Comparison of ENCODE assay signal across 9 cellular contexts in genomic region chr10:71749396-71749795, GRCh38. TPM values are rescaled to one million over a fixed set of nuclear protein-coding genes. Genes with fewer than 3 reads are reported as not detected.
DNase-seq lines count a peak whose midpoint lies in the region; ATAC-seq and TF ChIP-seq lines count a peak whose summit lies in the region.
"Had no signal": no experiment of that assay in that cellular context is flagged by ENCODE, and none has a peak within 500 bp of the region (broad histone marks: within the 10 kb centered on the region; RNA-seq: fewer than 3 reads in every experiment).

No MANE protein-coding gene starts in this region.

- POLR2A ChIA-PET in RWPE1 (lab: Yijun Ruan, JAX; ENCODE audit: low non-redundant PET) = no interaction called here

- peak overlapping the region; percentile 87 for H3K27ac ChIP-seq in CD4-positive, CD25-positive, alpha-beta regulatory T cell (ENCODE audit: insufficient read depth, low read length, poor library complexity, severe bottlenecking)
- H3K27ac ChIP-seq in RWPE1 (peak overlapping the region; percentile 88; the same call in 1 of the 2 replicates), esophagus (ENCODE audit: low read depth in 2 of 2, low read length in 1 of 2) (peak overlapping the region; percentile 83 to 88), rectal smooth muscle tissue (ENCODE audit: low read depth, low read length) (peak overlapping the region; percentile 51)

- DNase-seq in CD4-positive, CD25-positive, alpha-beta regulatory T cell = no peak
- DNase-seq in RWPE1 (ENCODE audit: low spot score) (no peak), NK-92 (lab: John Stamatoyannopoulos, UW; ENCODE audit: unreplicated experiment) (no peak)
- no peak for DNase-seq in activated CD4-positive, CD25-positive, alpha-beta regulatory T cell treated with anti-CD3 and anti-CD28 coated beads, Interleukin-2, amount 50 U/mL, for 72 hours

- peak overlapping the region; percentile 79 to 89 (median 84) for H3K4me3 Mint-ChIP-seq in CD4-positive, CD25-positive, alpha-beta regulatory T cell

- CTCF ChIA-PET in RWPE1 (lab: Yijun Ruan, JAX) = interaction anchor here (0.6 to 1.0 kb wide), 4 partner anchors 7 to 119 kb away, joined by 3 to 4 read pairs (median 4); no protein-coding TSS in a partner anchor

- no peaks in the 10 kb centered on the region for H3K27me3 Mint-ChIP-seq in CD4-positive, CD25-positive, alpha-beta regulatory T cell

- no peaks in the 10 kb centered on the region for H3K27me3 ChIP-seq in CD4-positive, CD25-positive, alpha-beta regulatory T cell (ENCODE audit: control insufficient read depth, insufficient read depth, low read length)
- H3K27me3 ChIP-seq in esophagus (ENCODE audit: control insufficient read depth in 1 of 2, insufficient read depth in 2 of 2, low read length in 2 of 2) = no peaks in the 10 kb centered on the region
- H3K27me3 ChIP-seq in rectal smooth muscle tissue (ENCODE audit: control insufficient read depth, insufficient read depth, low read length) = no peaks in the 10 kb centered on the region

- WGBS in esophagus, 2 donors = 87 to 94% methylated on average over 4 of the region's 4 CpGs

- peaks cover 100% of the 10 kb centered on the region for H3K4me1 ChIP-seq in CD4-positive, CD25-positive, alpha-beta regulatory T cell (ENCODE audit: control insufficient read depth, insufficient read depth, low read length, poor library complexity, severe bottlenecking)
- H3K4me1 ChIP-seq in esophagus (ENCODE audit: control insufficient read depth in 2 of 2, insufficient read depth in 2 of 2, low read length in 1 of 2) = peaks cover 12 to 36% of the 10 kb centered on the region in 2 donors
- H3K4me1 ChIP-seq in rectal smooth muscle tissue (ENCODE audit: control insufficient read depth, insufficient read depth, low read length) = peaks cover 11% of the 10 kb centered on the region

- no peak overlapping the region for H3K9ac ChIP-seq in rectal smooth muscle tissue (ENCODE audit: low read length)

- H3K27ac Mint-ChIP-seq in CD4-positive, CD25-positive, alpha-beta regulatory T cell = peak overlapping the region; percentile 98 to 100 (median 99)

- TF ChIP-seq CTCF in RWPE1 (conservative IDR thresholded peaks at IDR 0.05; ENCODE audit: low read depth) = no peak

- H3K36me3 Mint-ChIP-seq in CD4-positive, CD25-positive, alpha-beta regulatory T cell = peaks cover 32% of the 10 kb centered on the region

- H3K9me3 ChIP-seq in CD4-positive, CD25-positive, alpha-beta regulatory T cell (ENCODE audit: control insufficient read depth in 2 of 2, low read length in 2 of 2) = no peaks in the 10 kb centered on the region
- no peaks in the 10 kb centered on the region for H3K9me3 ChIP-seq in esophagus (ENCODE audit: control insufficient read depth in 2 of 2, insufficient read depth in 1 of 2, low read depth in 1 of 2, low read length in 1 of 2)

- no peak overlapping the region for H3K4me3 ChIP-seq in CD4-positive, CD25-positive, alpha-beta regulatory T cell (ENCODE audit: low read depth, low read length)
- H3K4me3 ChIP-seq in esophagus (ENCODE audit: low read depth in 1 of 2, low read length in 2 of 2) (no peak overlapping the region), rectal smooth muscle tissue (ENCODE audit: low read length) (no peak overlapping the region)

- ATAC-seq in CD4-positive, CD25-positive, alpha-beta regulatory T cell (ENCODE audit: low read depth in 2 of 2) = no peak
- no peak for ATAC-seq in GM18870 (IDR thresholded peaks at IDR 0.05; ENCODE audit: unreplicated experiment)
- no peak for ATAC-seq in HG03460 (IDR thresholded peaks at IDR 0.05; ENCODE audit: unreplicated experiment)

- peaks cover 11 to 98% (median 72%) of the 10 kb centered on the region in 4 donors for H3K4me1 Mint-ChIP-seq in CD4-positive, CD25-positive, alpha-beta regulatory T cell

- peaks cover 31% of the 10 kb centered on the region for H3K36me3 ChIP-seq in CD4-positive, CD25-positive, alpha-beta regulatory T cell (ENCODE audit: control insufficient read depth, insufficient read depth, low read length)
- peaks cover 12 to 29% of the 10 kb centered on the region in 2 donors for H3K36me3 ChIP-seq in esophagus (ENCODE audit: control insufficient read depth in 2 of 2, insufficient read depth in 2 of 2, low read length in 1 of 2)
- peaks cover 13% of the 10 kb centered on the region for H3K36me3 ChIP-seq in rectal smooth muscle tissue (ENCODE audit: control insufficient read depth, insufficient read depth, low read length)

- H3K9me3 Mint-ChIP-seq in CD4-positive, CD25-positive, alpha-beta regulatory T cell = no peaks in the 10 kb centered on the region

RNA-seq across cellular contexts. Expression of gene VSIR, which starts 23.9 kb away (rescaled TPM):
- 167 TPM for total RNA-seq in CD4-positive, CD25-positive, alpha-beta regulatory T cell
- 100 to 1,000 TPM; 226 to 339 (median 294) TPM for polyA plus RNA-seq in CD4-positive, CD25-positive, alpha-beta regulatory T cell
- polyA plus RNA-seq in esophagus = 10 to 100 TPM; 26.6 to 41.9 TPM

RNA-seq across cellular contexts. Expression of gene C10orf105, which starts 29.8 kb away (rescaled TPM):
- 0.52 TPM for total RNA-seq in CD4-positive, CD25-positive, alpha-beta regulatory T cell
- under 1 TPM in 2 of 4 donors, not detected in 2; 0.05 to 0.20 TPM for polyA plus RNA-seq in CD4-positive, CD25-positive, alpha-beta regulatory T cell
- polyA plus RNA-seq in esophagus = under 1 TPM; 0.02 to 0.04 TPM
- total RNA-seq: epithelial cell of proximal tubule had no signal

Comparison
In these comparisons a context has a peak if more than half of its experiments do, and no peak if none do; other contexts are left out.
1. RNA of gene VSIR, which starts 23.9 kb away (polyA plus RNA-seq): 226 to 339 TPM in CD4-positive, CD25-positive, alpha-beta regulatory T cell; 26.6 to 41.9 TPM in esophagus; every median in the first group is over 4 times any median in the second.
2. Peak in every context shown above with its lines, with median percentiles within 50 percentile points of each other: H3K27ac ChIP-seq.